In the genomic region with DNA sequence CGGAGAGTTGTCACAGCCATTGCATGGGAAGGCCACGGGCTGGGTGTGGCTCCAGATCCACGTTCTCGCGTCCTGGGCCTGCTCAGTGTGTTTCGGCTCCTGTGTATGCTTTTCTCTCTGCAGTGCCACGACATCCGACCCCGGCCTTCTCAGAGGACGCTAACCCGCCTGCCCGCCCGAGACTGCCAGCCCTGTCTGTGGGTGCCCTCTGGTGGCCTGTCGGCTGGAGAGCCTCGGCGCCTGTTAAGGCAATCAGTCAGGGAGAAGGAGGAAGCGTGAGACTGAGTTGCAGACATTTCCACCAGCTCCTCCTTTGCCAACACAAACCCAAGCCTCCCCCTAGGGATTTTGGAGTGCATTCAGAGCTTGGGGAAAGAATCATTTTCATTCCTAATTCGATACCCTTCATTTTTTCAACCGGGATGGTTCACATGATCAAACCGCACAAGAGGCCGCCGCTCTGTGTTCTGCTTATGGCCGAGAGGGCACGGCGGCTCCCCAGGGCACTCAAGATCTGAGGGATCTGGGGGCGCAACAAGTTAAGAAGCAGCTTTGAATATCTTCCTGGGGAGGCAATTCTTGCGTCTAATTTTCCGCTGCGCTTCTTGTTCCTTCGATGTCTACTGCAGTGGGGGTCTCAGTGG, we compare ENCODE assay signal across 8 cellular contexts. TPM values are rescaled to one million over a fixed set of nuclear protein-coding genes. Genes with fewer than 3 reads are reported as not detected.
DNase-seq lines count a peak whose midpoint lies in the region; ATAC-seq and TF ChIP-seq lines count a peak whose summit lies in the region.

No MANE protein-coding gene starts in this region.

- H3K27me3 Mint-ChIP-seq in type B pancreatic cell: peaks cover 21% of the 10 kb centered on the region

- H3K14ac ChIP-seq in trophoblast cell (ENCODE audit: low read length): no peak overlapping the region

- H3K36me3 Mint-ChIP-seq in type B pancreatic cell: no peaks in the 10 kb centered on the region

- peak overlapping the region; percentile 4 for H2AFZ ChIP-seq in trophoblast cell (ENCODE audit: insufficient read depth, low read length, poor library complexity)

- H4K12ac ChIP-seq in trophoblast cell (ENCODE audit: low read depth, low read length): no peak overlapping the region

- no peak overlapping the region for H4K91ac ChIP-seq in trophoblast cell (ENCODE audit: low read depth, low read length)

- no peak overlapping the region for H3K18ac ChIP-seq in trophoblast cell (ENCODE audit: low read length)

- H3K27me3 ChIP-seq in trophoblast cell (ENCODE audit: insufficient read depth, low read length): no peaks in the 10 kb centered on the region

- H3K36me3 ChIP-seq in trophoblast cell (ENCODE audit: control insufficient read depth in 1 of 2, insufficient read depth in 2 of 2, low read length in 2 of 2): no peaks in the 10 kb centered on the region

- no CpG with 5 or more reads among the region's 30 CpGs for WGBS in trophoblast cell (ENCODE audit: extremely low coverage, insufficient coverage, insufficient read length)

- H2AK5ac ChIP-seq in trophoblast cell (ENCODE audit: low read length): no peak overlapping the region

- no peak overlapping the region for H3K4ac ChIP-seq in trophoblast cell (ENCODE audit: low read depth, low read length)

- peaks cover 18% of the 10 kb centered on the region for H3K4me1 Mint-ChIP-seq in type B pancreatic cell (ENCODE audit: unreplicated experiment)

- peak; percentile 90 for DNase-seq in Ammon's horn (ENCODE audit: low spot score)
- DNase-seq in NCI-H1105 (lab: John Stamatoyannopoulos, UW): peak; percentile 64
- peak; percentile 62 for DNase-seq in SK-N-DZ (ENCODE audit: low spot score)
- peak; percentile 76 for DNase-seq in activated naive CD4-positive, alpha-beta T cell treated with Interleukin-2 at 50 U/mL for 16 hours
- DNase-seq in globus pallidus (ENCODE audit: low spot score): peak; percentile 75
- DNase-seq in trophoblast cell: peak; percentile 74 to 80
- DNase-seq in type B pancreatic cell (ENCODE audit: extremely low spot score, unreplicated experiment): peak; percentile 89

- H3K27ac Mint-ChIP-seq in type B pancreatic cell: peak overlapping the region; percentile 35

- ATAC-seq in GM19467 (IDR thresholded peaks at IDR 0.05; ENCODE audit: unreplicated experiment): peak; percentile 60

- TF ChIP-seq CTCF in type B pancreatic cell (conservative IDR thresholded peaks at IDR 0.05): peak; percentile 90

- no peaks in the 10 kb centered on the region for H3K9me3 ChIP-seq in trophoblast cell (ENCODE audit: insufficient read depth, low read depth, low read length)

- H3K9ac ChIP-seq in trophoblast cell (ENCODE audit: low read length): no peak overlapping the region

- no peaks in the 10 kb centered on the region for H3K79me2 ChIP-seq in trophoblast cell (ENCODE audit: control insufficient read depth, insufficient read depth, low read length, poor library complexity)

- no peak overlapping the region for H3K27ac ChIP-seq in trophoblast cell (ENCODE audit: low read depth, low read length)

- no peak overlapping the region for H2BK5ac ChIP-seq in trophoblast cell (ENCODE audit: low read depth, low read length, poor library complexity)

- no peak overlapping the region for H3K4me2 ChIP-seq in trophoblast cell (ENCODE audit: low read length)

- no peaks in the 10 kb centered on the region for H3K4me1 ChIP-seq in trophoblast cell (ENCODE audit: control insufficient read depth in 1 of 2, insufficient read depth in 2 of 2, low read length in 2 of 2)

- no peak overlapping the region for H4K8ac ChIP-seq in trophoblast cell (ENCODE audit: low read depth, low read length)

- H3K79me1 ChIP-seq in trophoblast cell (ENCODE audit: low read length): no peaks in the 10 kb centered on the region

- no peak overlapping the region for H2BK120ac ChIP-seq in trophoblast cell (ENCODE audit: insufficient read depth, low read length, poor library complexity)

- no peak overlapping the region for H3K23ac ChIP-seq in trophoblast cell (ENCODE audit: low read length)

- H2BK12ac ChIP-seq in trophoblast cell (ENCODE audit: low read length): no peak overlapping the region

- no peak overlapping the region for H3K4me3 ChIP-seq in trophoblast cell (ENCODE audit: low read depth, low read length)

- H3K9me3 Mint-ChIP-seq in type B pancreatic cell: no peaks in the 10 kb centered on the region

- H3K4me3 Mint-ChIP-seq in type B pancreatic cell: no peak overlapping the region

RNA-seq across cellular contexts. Expression of a gene that starts 37.5 kb away (rescaled TPM):
- polyA plus RNA-seq in SK-N-DZ (2014; cell fraction: cytosol; rRNA removed): not detected in 2 replicates
- not detected in 2 replicates for polyA plus RNA-seq in SK-N-DZ (2014; cell fraction: nucleus; rRNA removed)
- 10.2 and 10.9 TPM in 2 replicates for polyA plus RNA-seq in trophoblast cell (2013)
- total RNA-seq in type B pancreatic cell (ENCODE audit: low replicate concordance): 13.0 and 40.9 TPM in 2 replicates
